39 cellular contexts compared by ENCODE assay signal in genomic region chrX:109667986-109668385, GRCh38. TPM values are rescaled to one million over a fixed set of nuclear protein-coding genes. Genes with fewer than 3 reads are reported as not detected.
"Had no signal": no experiment of that assay in that cellular context is flagged by ENCODE, and none has a peak within 500 bp of the region (broad histone marks: within the 10 kb centered on the region; RNA-seq: fewer than 3 reads in every experiment).

No MANE protein-coding gene starts in this region.

- FAIRE-seq: bronchial epithelial cell had no signal

- H3K4me3 ChIP-seq: adrenal gland, ascending aorta, body of pancreas, breast epithelium, cardiac muscle cell had no signal

- H3K4me1 Mint-ChIP-seq: activated naive CD4-positive, alpha-beta T cell treated with anti-CD3 and anti-CD28 coated beads, Interleukin-2, amount 10 ng/mL, durations not matched to agents 7 days and 5 days; activated naive CD4-positive, alpha-beta T cell treated with anti-CD3 and anti-CD28 coated beads, Interleukin-2, amount 50 U/mL, for 24 hours; activated naive CD8-positive, alpha-beta T cell treated with anti-CD3 and anti-CD28 coated beads for 36 hours; activated naive CD8-positive, alpha-beta T cell treated with anti-CD3 and anti-CD28 coated beads, Interleukin-2, amount 10 ng/mL, durations not matched to agents 7 days and 5 days; activated naive CD8-positive, alpha-beta T cell treated with anti-CD3 and anti-CD28 coated beads, Interleukin-2, amount 50 U/mL, for 24 hours; activated T-helper 17 cell treated with anti-CD3 and anti-CD28 coated beads, Interleukin-2, amount 50 U/mL, for 72 hours; brain; central memory CD8-positive, alpha-beta T cell had no signal

- H3K4me3 Mint-ChIP-seq: activated naive CD4-positive, alpha-beta T cell treated with anti-CD3 and anti-CD28 coated beads for 36 hours; activated naive CD4-positive, alpha-beta T cell treated with anti-CD3 and anti-CD28 coated beads, Interleukin-2, amount 10 ng/mL, durations not matched to agents 7 days and 5 days; activated naive CD4-positive, alpha-beta T cell treated with anti-CD3 and anti-CD28 coated beads, Interleukin-2, amount 50 U/mL, for 24 hours; activated naive CD8-positive, alpha-beta T cell; activated naive CD8-positive, alpha-beta T cell treated with anti-CD3 and anti-CD28 coated beads for 36 hours; activated naive CD8-positive, alpha-beta T cell treated with anti-CD3 and anti-CD28 coated beads, Interleukin-2, amount 10 ng/mL, durations not matched to agents 7 days and 5 days; activated naive CD8-positive, alpha-beta T cell treated with anti-CD3 and anti-CD28 coated beads, Interleukin-2, amount 50 U/mL, for 24 hours; activated T-cell treated with anti-CD3 and anti-CD28 coated beads, Interleukin-2, amount 50 U/mL, for 24 hours; activated T-cell treated with anti-CD3 and anti-CD28 coated beads, Interleukin-2, amount 50 U/mL, for 4 hours; activated T-cell treated with anti-CD3 and anti-CD28 coated beads, Interleukin-2, amount 50 U/mL, for 72 hours; activated T-helper 1 cell treated with anti-CD3 and anti-CD28 coated beads, Interleukin-12 subunit alpha, Interleukin-12 subunit beta, Interleukin-2, Interleukin-4 antibody, amounts not matched to agents 30 ng/mL and 10 ng/mL and 1 ng/mL, durations not matched to agents 14 hours and 24 hours and 36 hours; activated T-helper 17 cell treated with anti-CD3 and anti-CD28 coated beads, Interleukin-2, amount 50 U/mL, for 72 hours; brain; central memory CD8-positive, alpha-beta T cell had no signal

- H3K36me3 ChIP-seq: breast epithelium had no signal

- H3K27ac ChIP-seq: adrenal gland, ascending aorta, body of pancreas, brain microvascular endothelial cell, breast epithelium, cardiac muscle cell had no signal

- H3K9me3 ChIP-seq: adrenal gland, ascending aorta, body of pancreas, breast epithelium had no signal

- H3K4me1 ChIP-seq: adrenal gland, ascending aorta, body of pancreas, breast epithelium had no signal

- H3K27ac Mint-ChIP-seq: activated naive CD4-positive, alpha-beta T cell treated with anti-CD3 and anti-CD28 coated beads for 36 hours; activated naive CD4-positive, alpha-beta T cell treated with anti-CD3 and anti-CD28 coated beads, Interleukin-2, amount 10 ng/mL, durations not matched to agents 7 days and 5 days; activated naive CD4-positive, alpha-beta T cell treated with anti-CD3 and anti-CD28 coated beads, Interleukin-2, amount 50 U/mL, for 24 hours; activated naive CD4-positive, alpha-beta T cell treated with anti-CD3 and anti-CD28 coated beads, Interleukin-2, amount 50 U/mL, for 72 hours; activated naive CD8-positive, alpha-beta T cell; activated naive CD8-positive, alpha-beta T cell treated with anti-CD3 and anti-CD28 coated beads for 36 hours; activated naive CD8-positive, alpha-beta T cell treated with anti-CD3 and anti-CD28 coated beads, Interleukin-2, amount 10 ng/mL, durations not matched to agents 7 days and 5 days; activated naive CD8-positive, alpha-beta T cell treated with anti-CD3 and anti-CD28 coated beads, Interleukin-2, amount 50 U/mL, for 24 hours; activated T-cell treated with anti-CD3 and anti-CD28 coated beads, Interleukin-2, amount 50 U/mL, for 24 hours; activated T-cell treated with anti-CD3 and anti-CD28 coated beads, Interleukin-2, amount 50 U/mL, for 72 hours; activated T-helper 1 cell treated with anti-CD3 and anti-CD28 coated beads, Interleukin-12 subunit alpha, Interleukin-12 subunit beta, Interleukin-2, Interleukin-4 antibody, amounts not matched to agents 30 ng/mL and 10 ng/mL and 1 ng/mL, durations not matched to agents 14 hours and 24 hours and 36 hours; activated T-helper 17 cell treated with anti-CD3 and anti-CD28 coated beads, Interleukin-2, amount 50 U/mL, for 72 hours; activated T-helper 2 cell treated with anti-CD3 and anti-CD28 coated beads, Interferon-gamma antibody, Interleukin-2, Interleukin-4, amounts not matched to agents 10 μg/mL and 5 μg/mL and 100 μg/mL, durations not matched to agents 14 hours and 24 hours and 36 hours; brain had no signal

- H3K27me3 ChIP-seq: adrenal gland, ascending aorta, body of pancreas, brain microvascular endothelial cell, cardiac muscle cell had no signal

- DNase-seq: activated effector memory CD4-positive, alpha-beta T cell treated with anti-CD3 and anti-CD28 coated beads, Interleukin-2, amount 50 U/mL, for 16 hours; activated gamma-delta T cell; activated gamma-delta T cell treated with Interleukin-2 at 50 U/mL for 16 hours; activated naive CD4-positive, alpha-beta T cell; activated naive CD4-positive, alpha-beta T cell treated with anti-CD3 and anti-CD28 coated beads for 36 hours; activated naive CD4-positive, alpha-beta T cell treated with anti-CD3 and anti-CD28 coated beads, Interleukin-2, amount 10 ng/mL, durations not matched to agents 7 days and 5 days; activated naive CD4-positive, alpha-beta T cell treated with anti-CD3 and anti-CD28 coated beads, Interleukin-2, amount 50 U/mL, for 16 hours; activated naive CD4-positive, alpha-beta T cell treated with Interleukin-2 at 50 U/mL for 16 hours; activated naive CD8-positive, alpha-beta T cell treated with anti-CD3 and anti-CD28 coated beads for 36 hours; activated naive CD8-positive, alpha-beta T cell treated with anti-CD3 and anti-CD28 coated beads, Interleukin-2, amount 10 ng/mL, durations not matched to agents 7 days and 5 days; activated naive CD8-positive, alpha-beta T cell treated with anti-CD3 and anti-CD28 coated beads, Interleukin-2, amount 50 U/mL, for 24 hours; activated T-cell treated with anti-CD3 and anti-CD28 coated beads for 4 hours; activated T-cell treated with anti-CD3 and anti-CD28 coated beads, Interleukin-2, amount 50 U/mL, for 1 hour; activated T-cell treated with anti-CD3 and anti-CD28 coated beads, Interleukin-2, amount 50 U/mL, for 24 hours; activated T-cell treated with anti-CD3 and anti-CD28 coated beads, Interleukin-2, amount 50 U/mL, for 4 hours; activated T-cell treated with anti-CD3 and anti-CD28 coated beads, Interleukin-2, amount 50 U/mL, for 48 hours; activated T-cell treated with anti-CD3 and anti-CD28 coated beads, Interleukin-2, amount 50 U/mL, for 72 hours; adrenal gland; amniotic stem cell; amygdala; anterior cingulate cortex; aorta; body of pancreas; brain microvascular endothelial cell; caudate nucleus; central memory CD4-positive, alpha-beta T cell; cerebellar nuclear complex had no signal

- ATAC-seq: activated naive CD4-positive, alpha-beta T cell treated with anti-CD3 and anti-CD28 coated beads, Interleukin-2, amount 50 U/mL, for 72 hours; activated naive CD8-positive, alpha-beta T cell treated with anti-CD3 and anti-CD28 coated beads, Interleukin-2, amount 50 U/mL, for 24 hours; activated T-cell treated with anti-CD3 and anti-CD28 coated beads, Interleukin-2, amount 50 U/mL, for 4 hours; activated T-cell treated with anti-CD3 and anti-CD28 coated beads, Interleukin-2, amount 50 U/mL, for 72 hours; activated T-helper 17 cell treated with anti-CD3 and anti-CD28 coated beads, Interleukin-2, amount 50 U/mL, for 72 hours; body of pancreas had no signal

- H3K9me3 Mint-ChIP-seq: activated naive CD4-positive, alpha-beta T cell treated with anti-CD3 and anti-CD28 coated beads for 36 hours; activated naive CD4-positive, alpha-beta T cell treated with anti-CD3 and anti-CD28 coated beads, Interleukin-2, amount 10 ng/mL, durations not matched to agents 7 days and 5 days; activated naive CD4-positive, alpha-beta T cell treated with anti-CD3 and anti-CD28 coated beads, Interleukin-2, amount 50 U/mL, for 24 hours; activated naive CD4-positive, alpha-beta T cell treated with anti-CD3 and anti-CD28 coated beads, Interleukin-2, amount 50 U/mL, for 72 hours; activated naive CD8-positive, alpha-beta T cell treated with anti-CD3 and anti-CD28 coated beads, Interleukin-2, amount 10 ng/mL, durations not matched to agents 7 days and 5 days; activated naive CD8-positive, alpha-beta T cell treated with anti-CD3 and anti-CD28 coated beads, Interleukin-2, amount 50 U/mL, for 24 hours; activated T-cell treated with anti-CD3 and anti-CD28 coated beads, Interleukin-2, amount 50 U/mL, for 24 hours; activated T-cell treated with anti-CD3 and anti-CD28 coated beads, Interleukin-2, amount 50 U/mL, for 4 hours; activated T-cell treated with anti-CD3 and anti-CD28 coated beads, Interleukin-2, amount 50 U/mL, for 72 hours; activated T-helper 1 cell treated with anti-CD3 and anti-CD28 coated beads, Interleukin-12 subunit alpha, Interleukin-12 subunit beta, Interleukin-2, Interleukin-4 antibody, amounts not matched to agents 30 ng/mL and 10 ng/mL and 1 ng/mL, durations not matched to agents 14 hours and 24 hours and 36 hours; activated T-helper 17 cell treated with anti-CD3 and anti-CD28 coated beads, Interleukin-2, amount 50 U/mL, for 72 hours; activated T-helper 2 cell treated with anti-CD3 and anti-CD28 coated beads, Interferon-gamma antibody, Interleukin-2, Interleukin-4, amounts not matched to agents 10 μg/mL and 5 μg/mL and 100 μg/mL, durations not matched to agents 14 hours and 24 hours and 36 hours; central memory CD8-positive, alpha-beta T cell had no signal

- H3K27me3 Mint-ChIP-seq: activated naive CD4-positive, alpha-beta T cell treated with anti-CD3 and anti-CD28 coated beads, Interleukin-2, amount 10 ng/mL, durations not matched to agents 7 days and 5 days; activated naive CD4-positive, alpha-beta T cell treated with anti-CD3 and anti-CD28 coated beads, Interleukin-2, amount 50 U/mL, for 24 hours; activated naive CD8-positive, alpha-beta T cell; activated naive CD8-positive, alpha-beta T cell treated with anti-CD3 and anti-CD28 coated beads for 36 hours; activated naive CD8-positive, alpha-beta T cell treated with anti-CD3 and anti-CD28 coated beads, Interleukin-2, amount 10 ng/mL, durations not matched to agents 7 days and 5 days; activated naive CD8-positive, alpha-beta T cell treated with anti-CD3 and anti-CD28 coated beads, Interleukin-2, amount 50 U/mL, for 24 hours; activated T-cell treated with anti-CD3 and anti-CD28 coated beads, Interleukin-2, amount 50 U/mL, for 24 hours; activated T-helper 17 cell treated with anti-CD3 and anti-CD28 coated beads, Interleukin-2, amount 50 U/mL, for 72 hours; brain; central memory CD8-positive, alpha-beta T cell had no signal

RNA-seq across cellular contexts. Expression of gene KCNE5, which starts 43.0 kb away (rescaled TPM):
- total RNA-seq: ascending aorta, body of pancreas had no signal
- polyA plus RNA-seq: aorta had no signal
